Comparison of ENCODE assay signal across 8 cellular contexts in the genomic region with DNA sequence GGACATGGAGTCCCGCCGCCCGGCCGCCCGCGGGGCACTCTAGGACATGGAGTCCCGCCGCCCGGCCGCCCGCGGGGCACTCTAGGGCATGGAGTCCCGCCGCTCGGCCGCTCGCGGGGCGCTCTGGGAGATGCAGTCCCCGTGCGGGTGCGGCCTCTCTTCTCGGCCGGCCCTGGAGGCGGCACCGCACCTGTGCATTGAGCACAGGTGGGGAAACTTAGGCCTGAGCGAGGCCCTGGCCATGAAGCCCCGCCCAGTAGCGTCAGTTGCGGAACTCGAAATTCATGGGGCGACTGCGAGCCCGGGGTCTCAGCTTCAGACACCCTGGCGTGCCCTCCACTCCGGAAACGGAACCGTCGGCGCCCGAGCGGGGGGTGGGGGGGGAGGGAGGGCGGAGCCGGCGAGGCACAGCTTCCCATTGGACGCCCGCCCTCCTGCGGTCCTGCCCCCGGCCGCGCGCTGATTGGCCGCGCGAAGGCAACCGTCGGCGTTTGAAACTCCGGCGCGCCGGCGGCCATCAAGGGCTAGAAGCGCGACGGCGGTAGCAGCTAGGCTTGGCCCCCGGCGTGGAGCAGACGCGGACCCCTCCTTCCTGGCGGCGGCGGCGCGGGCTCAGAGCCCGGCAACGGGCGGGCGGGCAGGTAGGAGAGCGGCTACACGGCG. TPM values are rescaled to one million over a fixed set of nuclear protein-coding genes. Genes with fewer than 3 reads are reported as not detected.
DNase-seq lines count a peak whose midpoint lies in the region; ATAC-seq, FAIRE-seq and TF ChIP-seq lines count a peak whose summit lies in the region.

A gene (plus strand): TSS at position 519 of the 663 bp plus-strand sequence. CDS start 1,901 bp downstream, outside the sequence.
A gene with protein sequence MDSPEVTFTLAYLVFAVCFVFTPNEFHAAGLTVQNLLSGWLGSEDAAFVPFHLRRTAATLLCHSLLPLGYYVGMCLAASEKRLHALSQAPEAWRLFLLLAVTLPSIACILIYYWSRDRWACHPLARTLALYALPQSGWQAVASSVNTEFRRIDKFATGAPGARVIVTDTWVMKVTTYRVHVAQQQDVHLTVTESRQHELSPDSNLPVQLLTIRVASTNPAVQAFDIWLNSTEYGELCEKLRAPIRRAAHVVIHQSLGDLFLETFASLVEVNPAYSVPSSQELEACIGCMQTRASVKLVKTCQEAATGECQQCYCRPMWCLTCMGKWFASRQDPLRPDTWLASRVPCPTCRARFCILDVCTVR (minus strand): TSS at position 321 of the 663 bp plus-strand sequence. CDS start 486 bp downstream, outside the sequence.

- BruUV-seq in Calu3 (replicated peaks; lab: Mats Ljungman, UMichigan) = no TSS peak

- H3K36me3 Mint-ChIP-seq in Calu3 (ENCODE audit: insufficient read depth, unreplicated experiment) = peaks cover 80% of the 10 kb centered on the region
- H3K36me3 Mint-ChIP-seq in activated CD8-positive, alpha-beta memory T cell treated with anti-CD3 and anti-CD28 coated beads, Interleukin-2, amount 10 ng/mL, durations not matched to agents 7 days and 5 days = peaks cover 42% of the 10 kb centered on the region

- peak; percentile 95 for DNase-seq in Calu3
- DNase-seq in NT2/D1 (ENCODE audit: low read depth, low spot score) = peak; percentile 95
- peak; percentile 97 for DNase-seq in activated CD8-positive, alpha-beta memory T cell treated with anti-CD3 and anti-CD28 coated beads, Interleukin-2, amount 10 ng/mL, durations not matched to agents 7 days and 5 days
- peak; percentile 93 for DNase-seq in H1 (ENCODE audit: low read depth in 1 of 2, low spot score in 2 of 2)
- DNase-seq in mesenchymal stem cell = peak; percentile 91
- DNase-seq in stimulated activated CD8-positive, alpha-beta memory T cell treated with anti-CD3 and anti-CD28 coated beads, Interleukin-12 subunit alpha, Interleukin-12 subunit beta, amount 100 ng/mL, for 4 hours (ENCODE audit: low read depth) = peak; percentile 86

- H3K23ac ChIP-seq in H1 (ENCODE audit: insufficient read length) (no peak within 1 kb of the TSS), mesenchymal stem cell (ENCODE audit: low read length in 2 of 2) (peak within 1 kb of the TSS in 1 of 2 experiments; percentile 80)

- H3K79me1 ChIP-seq in H1 (ENCODE audit: low read depth, low read length) (peaks cover 19% of the 10 kb centered on the region), mesenchymal stem cell (replicated peaks; ENCODE audit: low read length, poor library complexity, severe bottlenecking) (peaks cover 27% of the 10 kb centered on the region)

- TF ChIP-seq EP300 in H1 (IDR thresholded peaks at IDR 0.05; ENCODE audit: borderline replicate concordance in 1 of 2, low read depth in 2 of 2, low read length in 2 of 2) = peak in 1 of 2 experiments; percentile 12; a peak in 1 of 3 replicates

- H3K9ac ChIP-seq in HUES48 (ENCODE audit: low read depth, low read length) (peak within 1 kb of the TSS; percentile 87), NT2/D1 (ENCODE audit: insufficient read length, low read depth) (peak within 1 kb of the TSS; percentile 96), H1 (replicated peaks in 1 of 4; ENCODE audit: extremely low read depth in 1 of 4, low read depth in 3 of 4, low read length in 3 of 4) (peak within 1 kb of the TSS; percentile 82 to 93 (median 87)), mesenchymal stem cell (ENCODE audit: low read length) (peak within 1 kb of the TSS; percentile 93)

- no peak for TF ChIP-seq CTCF in Calu3 (IDR thresholded peaks at IDR 0.05; ENCODE audit: unreplicated experiment)
- TF ChIP-seq CTCF in H1 (IDR thresholded peaks at IDR 0.05; ENCODE audit: control extremely low read depth in 1 of 3, insufficient read depth in 1 of 3, low read depth in 1 of 3, low read length in 3 of 3) = no peak

- intact Hi-C loops in Calu3 (cut with micrococcal nuclease; ENCODE audit: unreplicated experiment) = no loop called here

- peak within 1 kb of the TSS; percentile 91 for H3K27ac Mint-ChIP-seq in Calu3 (ENCODE audit: unreplicated experiment)
- peak within 1 kb of the TSS; percentile 98 for H3K27ac Mint-ChIP-seq in activated CD8-positive, alpha-beta memory T cell treated with anti-CD3 and anti-CD28 coated beads, Interleukin-2, amount 10 ng/mL, durations not matched to agents 7 days and 5 days

- peak within 1 kb of the TSS; percentile 98 for H3K14ac ChIP-seq in H1 (ENCODE audit: insufficient read length)
- peak within 1 kb of the TSS in 1 of 2 experiments; percentile 86 for H3K14ac ChIP-seq in mesenchymal stem cell (ENCODE audit: low read length in 2 of 2)

- H2AK5ac ChIP-seq in H1 (ENCODE audit: low read depth, low read length) = peak within 1 kb of the TSS; percentile 17; the same call in 1 of the 2 replicates
- H2AK5ac ChIP-seq in mesenchymal stem cell (ENCODE audit: low read length, severe bottlenecking) = no peak within 1 kb of the TSS

- H3K9me3 Mint-ChIP-seq in Calu3 (ENCODE audit: low read depth, unreplicated experiment) = no peaks in the 10 kb centered on the region
- no peaks in the 10 kb centered on the region for H3K9me3 Mint-ChIP-seq in activated CD8-positive, alpha-beta memory T cell treated with anti-CD3 and anti-CD28 coated beads, Interleukin-2, amount 10 ng/mL, durations not matched to agents 7 days and 5 days (ENCODE audit: low read depth)

- POLR2A ChIA-PET in H1 (lab: Charles Lee; ENCODE audit: partially characterized antibody) = interaction anchor here (0.8 to 8.8 kb wide), 13 partner anchors 9 to 76 kb away, joined by 3 to 100 read pairs (median 5); a partner anchor contains a TSS

- H3K36me3 ChIP-seq in HUES48 (ENCODE audit: control insufficient read depth, insufficient read depth, low read length) (peaks cover 58% of the 10 kb centered on the region), NT2/D1 (ENCODE audit: insufficient read depth, insufficient read length, low read length) (peaks cover 67% of the 10 kb centered on the region), H1 (ENCODE audit: control insufficient read depth in 2 of 4, insufficient read depth in 4 of 4, low read length in 3 of 4) (peaks cover 17 to 31% (median 20%) of the 10 kb centered on the region in 4 experiments), mesenchymal stem cell (ENCODE audit: control insufficient read depth in 1 of 2, insufficient read depth in 2 of 2, low read depth in 1 of 2, low read length in 2 of 2) (peaks cover 36 to 44% of the 10 kb centered on the region in 2 experiments)

- H2BK15ac ChIP-seq in H1 (ENCODE audit: low read length) (no peak within 1 kb of the TSS), mesenchymal stem cell (ENCODE audit: low read depth, poor library complexity, severe bottlenecking) (peak within 1 kb of the TSS; percentile 60)

- no peak for FAIRE-seq in H1 (lab: Jason Lieb, UNC)

- peak; percentile 75 for ATAC-seq in GM21423 (IDR thresholded peaks at IDR 0.05; ENCODE audit: unreplicated experiment)
- ATAC-seq in activated CD8-positive, alpha-beta memory T cell treated with anti-CD3 and anti-CD28 coated beads, Interleukin-2, amount 10 ng/mL, durations not matched to agents 7 days and 5 days = peak; percentile 84

- H3K27ac ChIP-seq in HUES48 (ENCODE audit: low read depth, low read length) (peak within 1 kb of the TSS; percentile 69), H1 (ENCODE audit: low read depth, low read length) (peak within 1 kb of the TSS; percentile 69; the same call in 1 of the 2 replicates), mesenchymal stem cell (ENCODE audit: low read length, poor library complexity, severe bottlenecking) (peak within 1 kb of the TSS; percentile 81)

- H2AFZ ChIP-seq in H1 (ENCODE audit: low read length) = peak within 1 kb of the TSS; percentile 64; the same call in 1 of the 2 replicates
- peak within 1 kb of the TSS; percentile 55 for H2AFZ ChIP-seq in mesenchymal stem cell (ENCODE audit: low read depth, low read length)

- TF ChIP-seq RAD21 in H1 (IDR thresholded peaks at IDR 0.05 in 1 of 2, conservative IDR thresholded peaks at IDR 0.05 in 1 of 2; ENCODE audit: low read depth in 2 of 2, low read length in 2 of 2) = no peak

- H3K4me2 ChIP-seq in H1 (ENCODE audit: insufficient read depth in 1 of 2, low read depth in 2 of 2, low read length in 2 of 2) (peak within 1 kb of the TSS; percentile 85 to 95), mesenchymal stem cell (ENCODE audit: low read length, poor library complexity, severe bottlenecking) (peak within 1 kb of the TSS; percentile 81)

- peaks cover 12% of the 10 kb centered on the region for H3K23me2 ChIP-seq in H1 (ENCODE audit: low read depth, low read length)

- no peaks in the 10 kb centered on the region for H3K27me3 Mint-ChIP-seq in Calu3 (ENCODE audit: unreplicated experiment)
- H3K27me3 Mint-ChIP-seq in activated CD8-positive, alpha-beta memory T cell treated with anti-CD3 and anti-CD28 coated beads, Interleukin-2, amount 10 ng/mL, durations not matched to agents 7 days and 5 days = no peaks in the 10 kb centered on the region

- H3K4me3 ChIP-seq in HUES48 (ENCODE audit: low read depth, low read length) (peak within 1 kb of the TSS; percentile 94), NT2/D1 (ENCODE audit: insufficient read length, low read depth) (peak within 1 kb of the TSS; percentile 86), H1 (ENCODE audit: extremely low read depth in 1 of 4, insufficient read depth in 2 of 4, low read depth in 3 of 4, low read length in 4 of 4) (peak within 1 kb of the TSS; percentile 84 to 99 (median 96)), mesenchymal stem cell (ENCODE audit: insufficient read depth in 1 of 2, low read depth in 1 of 2, low read length in 2 of 2) (peak within 1 kb of the TSS; percentile 76 to 93)

- WGBS in H1 (ENCODE audit: extremely low coverage in 1 of 2, insufficient coverage in 1 of 2, insufficient read length in 1 of 2, insufficient replicate concordance in 2 of 2, low coverage in 1 of 2, low lambda C conversion rate in 2 of 2, missing lambda C conversion rate in 1 of 2), 2 experiments = 0% methylated on average over 14 of the region's 83 CpGs; no CpG with 5 or more reads in 1 of the 2 experiments
- WGBS in mesenchymal stem cell = 0% methylated on average over 53 of the region's 83 CpGs

- CTCF ChIA-PET in Calu3 (lab: Charles Lee) (interaction anchor here (0.9 to 1.4 kb wide), 2 partner anchors 28 to 47 kb away, joined by 3 to 8 read pairs; no protein-coding TSS in a partner anchor), H1 (lab: Charles Lee; ENCODE audit: partially characterized antibody) (interaction anchor here (1.1 to 18.6 kb wide), 3 partner anchors 13 to 89 kb away, joined by 3 to 326 read pairs (median 7); no protein-coding TSS in a partner anchor)
- CTCF ChIA-PET in activated CD8-positive, alpha-beta memory T cell treated with anti-CD3 and anti-CD28 coated beads, Interleukin-2, amount 10 ng/mL, durations not matched to agents 7 days and 5 days (lab: Charles Lee) = interaction anchor here (0.9 to 15.1 kb wide), 5 partner anchors 9 to 25 kb away, joined by 3 to 278 read pairs (median 16); a partner anchor contains a TSS

- H4K8ac ChIP-seq in H1 (ENCODE audit: extremely low read depth, insufficient read depth, low read length) = peak within 1 kb of the TSS; percentile 93
- H4K8ac ChIP-seq in mesenchymal stem cell (ENCODE audit: low read length) = peak within 1 kb of the TSS; percentile 100

- H3K4me1 Mint-ChIP-seq in Calu3 (ENCODE audit: low read depth, unreplicated experiment) = peaks cover 20% of the 10 kb centered on the region
- peaks cover 52% of the 10 kb centered on the region for H3K4me1 Mint-ChIP-seq in activated CD8-positive, alpha-beta memory T cell treated with anti-CD3 and anti-CD28 coated beads, Interleukin-2, amount 10 ng/mL, durations not matched to agents 7 days and 5 days

- H3K18ac ChIP-seq in H1 (ENCODE audit: extremely low read depth, low read length) = peak within 1 kb of the TSS; percentile 97
- peak within 1 kb of the TSS; percentile 78 to 95 for H3K18ac ChIP-seq in mesenchymal stem cell (ENCODE audit: low read depth in 1 of 2, low read length in 2 of 2)

- peak within 1 kb of the TSS; percentile 95 for H3K4me3 Mint-ChIP-seq in Calu3 (ENCODE audit: low read depth, unreplicated experiment)
- H3K4me3 Mint-ChIP-seq in activated CD8-positive, alpha-beta memory T cell treated with anti-CD3 and anti-CD28 coated beads, Interleukin-2, amount 10 ng/mL, durations not matched to agents 7 days and 5 days = peak within 1 kb of the TSS; percentile 99

- H2BK20ac ChIP-seq in H1 (ENCODE audit: low read length) = no peak within 1 kb of the TSS

- H3K56ac ChIP-seq in H1 (replicated peaks; ENCODE audit: insufficient read length, low read depth, low read length) = peak within 1 kb of the TSS; percentile 95

- peaks cover 10 to 25% of the 10 kb centered on the region in 2 experiments for H4K20me1 ChIP-seq in H1 (replicated peaks in 1 of 2; ENCODE audit: control insufficient read depth in 1 of 2, insufficient read depth in 2 of 2, low read length in 2 of 2)

- peak within 1 kb of the TSS; percentile 90 for H2BK5ac ChIP-seq in H1 (ENCODE audit: low read depth, low read length)
- peak within 1 kb of the TSS; percentile 69 for H2BK5ac ChIP-seq in mesenchymal stem cell (ENCODE audit: low read depth, low read length, poor library complexity, severe bottlenecking)

- peak within 1 kb of the TSS; percentile 97 for H4K91ac ChIP-seq in H1 (replicated peaks; ENCODE audit: insufficient read length, low read length)
- H4K91ac ChIP-seq in mesenchymal stem cell (ENCODE audit: low read length) = peak within 1 kb of the TSS; percentile 89

- no peaks in the 10 kb centered on the region for H3K9me3 ChIP-seq in HUES48 (ENCODE audit: control insufficient read depth, insufficient read depth, low read length)
- no peaks in the 10 kb centered on the region for H3K9me3 ChIP-seq in NT2/D1 (ENCODE audit: insufficient read depth, low read length)
- no peaks in the 10 kb centered on the region for H3K9me3 ChIP-seq in H1 (ENCODE audit: insufficient read depth in 2 of 2, low read depth in 1 of 2, low read length in 1 of 2)
- H3K9me3 ChIP-seq in mesenchymal stem cell (ENCODE audit: control insufficient read depth, low read length) = no peaks in the 10 kb centered on the region

- H2BK12ac ChIP-seq in H1 (ENCODE audit: low read depth, low read length) = peak within 1 kb of the TSS; percentile 80; the same call in 1 of the 2 replicates
- H2BK12ac ChIP-seq in mesenchymal stem cell (ENCODE audit: low read length in 2 of 2) = peak within 1 kb of the TSS in 1 of 2 experiments; percentile 55

- peaks cover 9 to 32% of the 10 kb centered on the region in 2 experiments; a peak in 3 of 4 replicates for H3K79me2 ChIP-seq in H1 (ENCODE audit: control insufficient read depth in 1 of 2, insufficient read depth in 2 of 2, low read length in 2 of 2)

- peaks cover 12% of the 10 kb centered on the region for H3K4me1 ChIP-seq in HUES48 (ENCODE audit: control insufficient read depth, insufficient read depth, low read length)
- peaks cover 20% of the 10 kb centered on the region for H3K4me1 ChIP-seq in NT2/D1 (ENCODE audit: insufficient read depth, insufficient read length)
- H3K4me1 ChIP-seq in H1 (replicated peaks in 1 of 4; ENCODE audit: control insufficient read depth in 3 of 4, insufficient read depth in 4 of 4, low read length in 3 of 4) = peaks cover 0 to 19% (median 12%) of the 10 kb centered on the region in 4 experiments; a peak in 6 of 7 replicates
- H3K4me1 ChIP-seq in mesenchymal stem cell (ENCODE audit: control insufficient read depth, insufficient read depth, low read depth, low read length) = peaks cover 47% of the 10 kb centered on the region

- H2BK120ac ChIP-seq in H1 (replicated peaks; ENCODE audit: low read depth, low read length) = no peak within 1 kb of the TSS
- no peak within 1 kb of the TSS for H2BK120ac ChIP-seq in mesenchymal stem cell (ENCODE audit: low read depth, low read length)

- H4K5ac ChIP-seq in H1 (ENCODE audit: insufficient read length, low read depth, low read length) = peak within 1 kb of the TSS; percentile 94

- peak in 1 of 2 experiments; percentile 67; a peak in 1 of 3 replicates for TF ChIP-seq POLR2A in H1 (IDR thresholded peaks at IDR 0.05; ENCODE audit: control extremely low read depth in 1 of 2, low read depth in 2 of 2, low read length in 2 of 2)

- H3K27me3 ChIP-seq in HUES48 (ENCODE audit: control insufficient read depth, insufficient read depth, low read length) (no peaks in the 10 kb centered on the region), NT2/D1 (ENCODE audit: insufficient read depth, insufficient read length) (no peaks in the 10 kb centered on the region), H1 (replicated peaks in 1 of 4; ENCODE audit: control insufficient read depth in 3 of 4, extremely low read depth in 1 of 4, insufficient read depth in 3 of 4, low read length in 3 of 4) (no peaks in the 10 kb centered on the region), mesenchymal stem cell (ENCODE audit: control insufficient read depth in 1 of 2, insufficient read depth in 1 of 2, low read length in 2 of 2) (no peaks in the 10 kb centered on the region)

- H3K4ac ChIP-seq in H1 (replicated peaks; ENCODE audit: insufficient read length, low read depth, low read length) = peak within 1 kb of the TSS; percentile 95
- H3K4ac ChIP-seq in mesenchymal stem cell (ENCODE audit: low read depth in 1 of 2, low read length in 2 of 2) = peak within 1 kb of the TSS; percentile 71 to 93

RNA-seq across cellular contexts. Expression of the first gene that starts in this region (rescaled TPM):
- total RNA-seq in Calu3 (2022) = 89.6 and 95.9 TPM in 2 replicates
- total RNA-seq in activated CD8-positive, alpha-beta memory T cell treated with anti-CD3 and anti-CD28 coated beads, Interleukin-2, amount 10 ng/mL, durations not matched to agents 7 days and 5 days = 100 to 1,000 TPM; 246 to 315 TPM
- total RNA-seq in H1 (2021; fragmentation: NEBNext Ultra II Directional; extraction: Animal tissue kit (Norgen Biotek cat#: 25700)) = 147 and 148 TPM in 2 replicates
- 73.8 and 113 TPM in 2 replicates for polyA plus RNA-seq in H1 (2011; rRNA removed)
- polyA plus RNA-seq in H1 (2011; cell fraction: cytosol; rRNA removed) = 93.2 TPM
- 159 TPM for polyA plus RNA-seq in H1 (2011; cell fraction: nucleus; rRNA removed)
- 127 to 150 TPM (median 147 TPM) in 4 replicates for polyA plus RNA-seq in H1 (2012, experiment 1 of 2)
- polyA plus RNA-seq in H1 (2012, experiment 2 of 2) = 102 TPM
- polyA plus RNA-seq in H1 (2013, experiment 1 of 2) = 103 TPM
- 92.2 TPM for polyA plus RNA-seq in H1 (2013, experiment 2 of 2)
- 22.0 and 36.9 TPM in 2 replicates for polyA minus RNA-seq in H1 (2011; rRNA and poly(A)+ RNA removed)
- 57.8 TPM for polyA minus RNA-seq in H1 (2011; cell fraction: cytosol; rRNA and poly(A)+ RNA removed)
- polyA minus RNA-seq in H1 (2011; cell fraction: nucleus; rRNA and poly(A)+ RNA removed) = 46.0 TPM
- 11.9 TPM for polyA plus RNA-seq in mesenchymal stem cell (2013, experiment 1 of 2)
- polyA plus RNA-seq in mesenchymal stem cell (2013, experiment 2 of 2) = 10.9 TPM

RNA-seq across cellular contexts. Expression of the second gene that starts in this region (rescaled TPM):
- total RNA-seq in Calu3 (2022) = 29.8 and 31.0 TPM in 2 replicates
- 10 to 100 TPM; 22.5 to 24.7 TPM for total RNA-seq in activated CD8-positive, alpha-beta memory T cell treated with anti-CD3 and anti-CD28 coated beads, Interleukin-2, amount 10 ng/mL, durations not matched to agents 7 days and 5 days
- 28.5 and 31.5 TPM in 2 replicates for total RNA-seq in H1 (2021; fragmentation: NEBNext Ultra II Directional; extraction: Animal tissue kit (Norgen Biotek cat#: 25700))
- polyA plus RNA-seq in H1 (2011; rRNA removed) = 58.7 and 89.1 TPM in 2 replicates
- 56.3 TPM for polyA plus RNA-seq in H1 (2011; cell fraction: cytosol; rRNA removed)
- polyA plus RNA-seq in H1 (2011; cell fraction: nucleus; rRNA removed) = 148 TPM
- 20.4 to 36.0 TPM (median 32.1 TPM) in 4 replicates for polyA plus RNA-seq in H1 (2012, experiment 1 of 2)
- 25.8 TPM for polyA plus RNA-seq in H1 (2012, experiment 2 of 2)
- 24.7 TPM for polyA plus RNA-seq in H1 (2013, experiment 1 of 2)
- polyA plus RNA-seq in H1 (2013, experiment 2 of 2) = 26.9 TPM
- polyA minus RNA-seq in H1 (2011; rRNA and poly(A)+ RNA removed) = 16.4 and 19.6 TPM in 2 replicates
- polyA minus RNA-seq in H1 (2011; cell fraction: cytosol; rRNA and poly(A)+ RNA removed) = 25.7 TPM
- polyA minus RNA-seq in H1 (2011; cell fraction: nucleus; rRNA and poly(A)+ RNA removed) = 30.7 TPM
- 22.0 TPM for polyA plus RNA-seq in mesenchymal stem cell (2013, experiment 1 of 2)
- 22.8 TPM for polyA plus RNA-seq in mesenchymal stem cell (2013, experiment 2 of 2)

Comparison
In these comparisons a context has a peak if more than half of its experiments do, and no peak if none do; other contexts are left out.
1. Peak in every context shown above with its lines: DNase-seq, ATAC-seq, H3K4me3 ChIP-seq and H3K27ac ChIP-seq.